Comparison of ENCODE assay signal across 1 cellular context in genomic region chr6:102229271-102229670, GRCh38.
TF ChIP-seq lines count a peak whose summit lies in the region.

No MANE protein-coding gene starts in this region.

TF ChIP-seq in WTC11, 78 proteins besides CTCF, POLR2A, EP300 and RAD21 (continued from another document):
- TF ChIP-seq HMGXB4 (CRISPR knock-in tag; IDR thresholded peaks at IDR 0.05): no peak
- TF ChIP-seq, protein P1, sequence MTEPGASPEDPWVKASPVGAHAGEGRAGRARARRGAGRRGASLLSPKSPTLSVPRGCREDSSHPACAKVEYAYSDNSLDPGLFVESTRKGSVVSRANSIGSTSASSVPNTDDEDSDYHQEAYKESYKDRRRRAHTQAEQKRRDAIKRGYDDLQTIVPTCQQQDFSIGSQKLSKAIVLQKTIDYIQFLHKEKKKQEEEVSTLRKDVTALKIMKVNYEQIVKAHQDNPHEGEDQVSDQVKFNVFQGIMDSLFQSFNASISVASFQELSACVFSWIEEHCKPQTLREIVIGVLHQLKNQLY (CRISPR knock-in tag; IDR thresholded peaks at IDR 0.05): no peak
